Comparison of ENCODE assay signal across 8 cellular contexts in the genomic region with DNA sequence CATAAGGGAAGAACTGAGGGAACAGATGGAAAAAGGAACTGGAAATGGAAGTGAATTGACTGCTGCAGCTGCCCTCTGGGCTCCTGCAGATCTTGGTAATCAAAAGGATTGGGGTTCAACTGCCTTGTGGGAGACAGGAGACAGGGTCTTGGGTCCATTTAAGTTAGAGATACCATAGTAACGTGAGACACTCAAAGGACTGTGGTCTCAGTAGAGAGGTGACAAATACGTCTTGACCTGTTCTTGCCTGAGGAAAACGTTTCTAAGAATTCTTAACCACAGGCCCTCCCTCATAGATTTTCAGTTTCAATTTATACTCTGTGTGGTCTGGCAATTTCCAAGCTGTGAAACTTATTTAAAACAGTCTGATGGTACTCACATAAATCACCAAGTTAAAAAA.
DNase-seq lines count a peak whose midpoint lies in the region; ATAC-seq and TF ChIP-seq lines count a peak whose summit lies in the region.

No MANE protein-coding gene starts in this region.

- peaks cover 5% of the 10 kb centered on the region for H3K9me3 Mint-ChIP-seq in activated T-cell treated with anti-CD3 and anti-CD28 coated beads, Interleukin-2, amount 50 U/mL, for 24 hours
- H3K9me3 Mint-ChIP-seq in stimulated activated naive CD8-positive, alpha-beta T cell treated with anti-CD3 and anti-CD28 coated beads, Interleukin-15, amount 100 ng/mL, for 72 hours, result no peaks in the 10 kb centered on the region
- no peaks in the 10 kb centered on the region for H3K9me3 Mint-ChIP-seq in progenitor cell of endocrine pancreas (ENCODE audit: low read depth)

- no peaks in the 10 kb centered on the region for H3K27me3 Mint-ChIP-seq in activated T-cell treated with anti-CD3 and anti-CD28 coated beads, Interleukin-2, amount 50 U/mL, for 24 hours
- H3K27me3 Mint-ChIP-seq in stimulated activated naive CD8-positive, alpha-beta T cell treated with anti-CD3 and anti-CD28 coated beads, Interleukin-15, amount 100 ng/mL, for 72 hours, result no peaks in the 10 kb centered on the region
- H3K27me3 Mint-ChIP-seq in progenitor cell of endocrine pancreas, result no peaks in the 10 kb centered on the region

- H3K4me1 Mint-ChIP-seq in activated T-cell treated with anti-CD3 and anti-CD28 coated beads, Interleukin-2, amount 50 U/mL, for 24 hours (ENCODE audit: low read depth), result peaks cover 74% of the 10 kb centered on the region
- H3K4me1 Mint-ChIP-seq in stimulated activated naive CD8-positive, alpha-beta T cell treated with anti-CD3 and anti-CD28 coated beads, Interleukin-15, amount 100 ng/mL, for 72 hours, result peaks cover 68% of the 10 kb centered on the region
- peaks cover 6% of the 10 kb centered on the region for H3K4me1 Mint-ChIP-seq in progenitor cell of endocrine pancreas (ENCODE audit: low read depth)

- no peak for TF ChIP-seq CTCF in progenitor cell of endocrine pancreas (IDR thresholded peaks at IDR 0.05; ENCODE audit: unreplicated experiment)

- DNase-seq in stimulated activated CD4-positive, alpha-beta T cell treated with anti-CD3 and anti-CD28 coated beads, Interleukin-15, amount 100 ng/mL, for 24 hours, result peak; percentile 10
- no peak for DNase-seq in stimulated activated CD4-positive, alpha-beta T cell treated with anti-CD3 and anti-CD28 coated beads, Interleukin-1b, Interleukin-23, amount 100 ng/mL, for 48 hours
- DNase-seq in activated T-cell treated with anti-CD3 and anti-CD28 coated beads, Interleukin-2, amount 50 U/mL, for 24 hours, result peak; percentile 40
- DNase-seq in stimulated activated naive CD8-positive, alpha-beta T cell treated with anti-CD3 and anti-CD28 coated beads, Interleukin-15, amount 100 ng/mL, for 72 hours, result peak; percentile 40 to 48
- DNase-seq in progenitor cell of endocrine pancreas (ENCODE audit: low spot score, unreplicated experiment) (no peak), putamen (ENCODE audit: low spot score) (no peak)
- DNase-seq in stimulated activated CD4-positive, alpha-beta T cell treated with anti-CD3 and anti-CD28 coated beads, Interleukin-2, amount 100 ng/mL, for 48 hours, result no peak

- peak overlapping the region; percentile 97 for H3K27ac Mint-ChIP-seq in activated T-cell treated with anti-CD3 and anti-CD28 coated beads, Interleukin-2, amount 50 U/mL, for 24 hours
- H3K27ac Mint-ChIP-seq in stimulated activated naive CD8-positive, alpha-beta T cell treated with anti-CD3 and anti-CD28 coated beads, Interleukin-15, amount 100 ng/mL, for 72 hours, result peak overlapping the region; percentile 91 to 97
- H3K27ac Mint-ChIP-seq in progenitor cell of endocrine pancreas, result no peak overlapping the region

- peaks cover 76% of the 10 kb centered on the region for H3K36me3 Mint-ChIP-seq in activated T-cell treated with anti-CD3 and anti-CD28 coated beads, Interleukin-2, amount 50 U/mL, for 24 hours (ENCODE audit: low read depth)
- peaks cover 8% of the 10 kb centered on the region for H3K36me3 Mint-ChIP-seq in progenitor cell of endocrine pancreas (ENCODE audit: insufficient read depth)

- H3K4me3 Mint-ChIP-seq in activated T-cell treated with anti-CD3 and anti-CD28 coated beads, Interleukin-2, amount 50 U/mL, for 24 hours, result peak overlapping the region; percentile 71
- H3K4me3 Mint-ChIP-seq in stimulated activated naive CD8-positive, alpha-beta T cell treated with anti-CD3 and anti-CD28 coated beads, Interleukin-15, amount 100 ng/mL, for 72 hours, result peak overlapping the region; percentile 73 to 76
- H3K4me3 Mint-ChIP-seq in progenitor cell of endocrine pancreas (ENCODE audit: low read depth), result no peak overlapping the region

- ATAC-seq in HG03139 (IDR thresholded peaks at IDR 0.05; ENCODE audit: unreplicated experiment), result peak; percentile 85
- ATAC-seq in stimulated activated naive CD8-positive, alpha-beta T cell treated with anti-CD3 and anti-CD28 coated beads, Interleukin-15, amount 100 ng/mL, for 72 hours, result peak; percentile 86

Comparison
In these comparisons a context has a peak if more than half of its experiments do, and no peak if none do; other contexts are left out.
1. DNase-seq: peak in stimulated activated CD4-positive, alpha-beta T cell treated with anti-CD3 and anti-CD28 coated beads, Interleukin-15, amount 100 ng/mL, for 24 hours (single experiment), activated T-cell treated with anti-CD3 and anti-CD28 coated beads, Interleukin-2, amount 50 U/mL, for 24 hours (single experiment) and stimulated activated naive CD8-positive, alpha-beta T cell treated with anti-CD3 and anti-CD28 coated beads, Interleukin-15, amount 100 ng/mL, for 72 hours (2 of 2); none in stimulated activated CD4-positive, alpha-beta T cell treated with anti-CD3 and anti-CD28 coated beads, Interleukin-1b, Interleukin-23, amount 100 ng/mL, for 48 hours (single experiment), progenitor cell of endocrine pancreas (single experiment), putamen (single experiment) and stimulated activated CD4-positive, alpha-beta T cell treated with anti-CD3 and anti-CD28 coated beads, Interleukin-2, amount 100 ng/mL, for 48 hours (0 of 2).